ENCODE assay signal across 8 cellular contexts in genomic region chr19:5624154-5624663, GRCh38. TPM values are rescaled to one million over a fixed set of nuclear protein-coding genes. Genes with fewer than 3 reads are reported as not detected.
DNase-seq lines count a peak whose midpoint lies in the region; ATAC-seq and TF ChIP-seq lines count a peak whose summit lies in the region.

No MANE protein-coding gene starts in this region.

- peaks cover 75% of the 10 kb centered on the region for H3K4me1 ChIP-seq in suprapubic skin

- WGBS in suprapubic skin, result 2% methylated on average over 15 of the region's 15 CpGs

- DNase-seq in NCI-H2196 (lab: John Stamatoyannopoulos, UW; ENCODE audit: unreplicated experiment), result peak; percentile 14
- DNase-seq in NCI-H2196 treated with DMSO at 0.1 percent for 48 hours (lab: John Stamatoyannopoulos, UW; ENCODE audit: unreplicated experiment), result no peak
- DNase-seq in dermis microvascular lymphatic vessel endothelial cell (ENCODE audit: low read depth in 2 of 2), result peak; percentile 35 to 57
- peak; percentile 57 to 78 for DNase-seq in lung microvascular endothelial cell (ENCODE audit: low read depth in 2 of 2)
- DNase-seq in suprapubic skin (ENCODE audit: low spot score in 2 of 2), result no peak
- no peak for DNase-seq in NCI-H146 (lab: John Stamatoyannopoulos, UW)

- H3K4me3 ChIP-seq in suprapubic skin, result peak overlapping the region; percentile 87

- peaks cover 38% of the 10 kb centered on the region for H3K36me3 ChIP-seq in suprapubic skin

- TF ChIP-seq CTCF in suprapubic skin (IDR thresholded peaks at IDR 0.05), result no peak

- H3K27ac ChIP-seq in suprapubic skin, result peak overlapping the region; percentile 94

- H3K27me3 ChIP-seq in suprapubic skin, result no peaks in the 10 kb centered on the region

- peak; percentile 8; the same call in 1 of the 3 replicates for ATAC-seq in SK-N-SH treated with all-trans-retinoic acid at 6 μM for 48 hours
- no peak for ATAC-seq in esophagus mucosa

- no peak for TF ChIP-seq POLR2A in suprapubic skin (IDR thresholded peaks at IDR 0.05)

- no peaks in the 10 kb centered on the region for H3K9me3 ChIP-seq in suprapubic skin

- TF ChIP-seq EP300 in suprapubic skin (IDR thresholded peaks at IDR 0.05), result no peak

TF ChIP-seq in SK-N-SH treated with all-trans-retinoic acid at 6 μM for 48 hours, 23 proteins besides CTCF, POLR2A, EP300 and RAD21:
- TF ChIP-seq ZFP30 (CRISPR knock-in tag; IDR thresholded peaks at IDR 0.05) (no peak), ESRRG (CRISPR knock-in tag; IDR thresholded peaks at IDR 0.05) (no peak), ZC3H10 (CRISPR knock-in tag; IDR thresholded peaks at IDR 0.05) (no peak), PATZ1 (CRISPR knock-in tag; IDR thresholded peaks at IDR 0.05; ENCODE audit: borderline replicate concordance) (no peak), GLIS3 (CRISPR knock-in tag; IDR thresholded peaks at IDR 0.05) (no peak), OSR1 (CRISPR knock-in tag; IDR thresholded peaks at IDR 0.05) (no peak), TOX (CRISPR knock-in tag; IDR thresholded peaks at IDR 0.05; ENCODE audit: borderline replicate concordance) (no peak), TCF4 (CRISPR knock-in tag; IDR thresholded peaks at IDR 0.05; ENCODE audit: borderline replicate concordance) (no peak), ZNF70 (CRISPR knock-in tag; IDR thresholded peaks at IDR 0.05) (no peak), ZFP3 (CRISPR knock-in tag; IDR thresholded peaks at IDR 0.05) (no peak), ISL1 (CRISPR knock-in tag; IDR thresholded peaks at IDR 0.05) (no peak), TSHZ2 (CRISPR knock-in tag; IDR thresholded peaks at IDR 0.05) (no peak), PPARA (CRISPR knock-in tag; IDR thresholded peaks at IDR 0.05; ENCODE audit: borderline replicate concordance) (no peak), RARB (CRISPR knock-in tag; IDR thresholded peaks at IDR 0.05) (no peak), BACH2 (CRISPR knock-in tag; IDR thresholded peaks at IDR 0.05; ENCODE audit: borderline replicate concordance) (no peak)

RNA-seq across cellular contexts. Expression of gene SAFB, which starts 1.3 kb away (rescaled TPM):
- total RNA-seq in dermis microvascular lymphatic vessel endothelial cell (35.7 and 56.4 TPM in 2 replicates), lung microvascular endothelial cell (27.9 and 38.5 TPM in 2 replicates), suprapubic skin (100 to 1,000 TPM in 1 of 4 donors, 10 to 100 TPM in 3; 46.3 to 181 (median 63.7) TPM), esophagus mucosa (35.5 TPM)

RNA-seq across cellular contexts. Expression of gene SAFB2, which starts 1.6 kb away (rescaled TPM):
- total RNA-seq in dermis microvascular lymphatic vessel endothelial cell (19.4 and 23.0 TPM in 2 replicates), lung microvascular endothelial cell (16.6 and 24.2 TPM in 2 replicates), suprapubic skin (100 to 1,000 TPM in 1 of 4 donors, 10 to 100 TPM in 3; 22.9 to 105 (median 28.8) TPM), esophagus mucosa (30.0 TPM)

RNA-seq across cellular contexts. Expression of gene MICOS13, which starts 56.1 kb away (rescaled TPM):
- 29.6 and 46.2 TPM in 2 replicates for total RNA-seq in dermis microvascular lymphatic vessel endothelial cell
- total RNA-seq in lung microvascular endothelial cell, result 44.7 and 65.3 TPM in 2 replicates
- total RNA-seq in suprapubic skin, result 10 to 100 TPM; 37.2 to 67.1 (median 58.1) TPM
- 59.1 TPM for total RNA-seq in esophagus mucosa

RNA-seq across cellular contexts. Expression of gene TINCR, which starts 56.5 kb away (rescaled TPM):
- total RNA-seq in dermis microvascular lymphatic vessel endothelial cell (not detected in 2 replicates), lung microvascular endothelial cell (under 0.01 and 0.20 TPM in 2 replicates), suprapubic skin (100 to 1,000 TPM; 173 to 255 (median 185) TPM), esophagus mucosa (29.7 TPM)

RNA-seq across cellular contexts. Expression of gene HSD11B1L, which starts 56.6 kb away (rescaled TPM):
- total RNA-seq in dermis microvascular lymphatic vessel endothelial cell (3.3 and 9.2 TPM in 2 replicates), lung microvascular endothelial cell (6.1 and 9.1 TPM in 2 replicates), suprapubic skin (10 to 100 TPM; 11.6 to 19.0 (median 15.1) TPM), esophagus mucosa (1.1 TPM)

Comparison
In these comparisons a context has a peak if more than half of its experiments do, and no peak if none do; other contexts are left out.
1. DNase-seq: peak in NCI-H2196 (single experiment), dermis microvascular lymphatic vessel endothelial cell (2 of 2) and lung microvascular endothelial cell (2 of 2); none in NCI-H2196 treated with DMSO at 0.1 percent for 48 hours (single experiment), suprapubic skin (0 of 2) and NCI-H146 (single experiment).